17 cellular contexts compared by ENCODE assay signal in genomic region chr1:55286851-55287602, GRCh38.
DNase-seq lines count a peak whose midpoint lies in the region; ATAC-seq lines count a peak whose summit lies in the region.
"Had no signal": no experiment of that assay in that cellular context is flagged by ENCODE, and none has a peak within 500 bp of the region (broad histone marks: within the 10 kb centered on the region; RNA-seq: fewer than 3 reads in every experiment).

No MANE protein-coding gene starts in this region.

- intact Hi-C loops in activated naive CD4-positive, alpha-beta T cell treated with anti-CD3 and anti-CD28 coated beads for 36 hours (cut with micrococcal nuclease), result loop anchor here (1.0 to 10.0 kb wide), 4 partner anchors 51 to 1535 kb away; no protein-coding TSS in a partner anchor

- no peaks in the 10 kb centered on the region for H3K27me3 Mint-ChIP-seq in activated naive CD4-positive, alpha-beta T cell treated with anti-CD3 and anti-CD28 coated beads for 36 hours (ENCODE audit: low read depth)
- H3K27me3 Mint-ChIP-seq in stimulated activated naive B cell treated with anti-CD40 and anti-IgM and Interleukin-4, amounts not matched to agents 10 μg/mL and 1 μg/mL and 100 μg/mL, for 72 hours, result no peaks in the 10 kb centered on the region

- H3K27ac Mint-ChIP-seq in activated naive CD4-positive, alpha-beta T cell treated with anti-CD3 and anti-CD28 coated beads for 36 hours, result peak overlapping the region; percentile 72
- peak overlapping the region; percentile 99 for H3K27ac Mint-ChIP-seq in stimulated activated naive B cell treated with anti-CD40 and anti-IgM and Interleukin-4, amounts not matched to agents 10 μg/mL and 1 μg/mL and 100 μg/mL, for 72 hours

- in situ Hi-C loops in KBM-7 (cut with MboI; ENCODE audit: low pct_unique_long_range_greater_than_20kb, low sequenced_read_pairs), result no loop called here

- no peaks in the 10 kb centered on the region for H3K9me3 Mint-ChIP-seq in activated naive CD4-positive, alpha-beta T cell treated with anti-CD3 and anti-CD28 coated beads for 36 hours
- H3K9me3 Mint-ChIP-seq in stimulated activated naive B cell treated with anti-CD40 and anti-IgM and Interleukin-4, amounts not matched to agents 10 μg/mL and 1 μg/mL and 100 μg/mL, for 72 hours, result peaks cover 5% of the 10 kb centered on the region in 2 donors

- peak overlapping the region; percentile 8 for H3K4me3 Mint-ChIP-seq in activated naive CD4-positive, alpha-beta T cell treated with anti-CD3 and anti-CD28 coated beads for 36 hours
- H3K4me3 Mint-ChIP-seq in stimulated activated naive B cell treated with anti-CD40 and anti-IgM and Interleukin-4, amounts not matched to agents 10 μg/mL and 1 μg/mL and 100 μg/mL, for 72 hours, result peak overlapping the region; percentile 68 to 81

- H3K36me3 Mint-ChIP-seq in activated naive CD4-positive, alpha-beta T cell treated with anti-CD3 and anti-CD28 coated beads for 36 hours (ENCODE audit: low read depth), result no peaks in the 10 kb centered on the region
- peaks cover 6 to 22% of the 10 kb centered on the region in 2 donors for H3K36me3 Mint-ChIP-seq in stimulated activated naive B cell treated with anti-CD40 and anti-IgM and Interleukin-4, amounts not matched to agents 10 μg/mL and 1 μg/mL and 100 μg/mL, for 72 hours

- CTCF ChIA-PET in activated naive CD4-positive, alpha-beta T cell treated with anti-CD3 and anti-CD28 coated beads for 36 hours (lab: Charles Lee), result interaction anchor here (1.4 kb wide), 1 partner anchor 31 kb away, joined by 3 read pairs; no protein-coding TSS in a partner anchor

- peak; percentile 60 for DNase-seq in activated naive CD4-positive, alpha-beta T cell treated with anti-CD3 and anti-CD28 coated beads for 36 hours
- no peak for DNase-seq in activated naive CD4-positive, alpha-beta T cell treated with Interleukin-2 at 50 U/mL for 16 hours
- peak; percentile 7 for DNase-seq in KBM-7
- DNase-seq in dermis blood vessel endothelial cell, result peak; percentile 42
- DNase-seq in stimulated activated naive B cell treated with anti-CD40 and anti-IgM and Interleukin-4, amounts not matched to agents 10 μg/mL and 1 μg/mL and 100 μg/mL, for 72 hours, result peak; percentile 59
- no peak for DNase-seq in anterior cingulate cortex (lab: John Stamatoyannopoulos, UW)
- DNase-seq: central memory CD4-positive, alpha-beta T cell; DMS79; heart left ventricle; kidney; NCI-H1092 treated with DMSO at 0.1 percent for 48 hours; pancreas; SJCRH30; stimulated activated CD4-positive, alpha-beta T cell treated with anti-CD3 and anti-CD28 coated beads, Interleukin-12 subunit alpha, Interleukin-12 subunit beta, amount 100 ng/mL, for 4 hours; transverse colon had no signal

- peak; percentile 62 to 67 for ATAC-seq in stimulated activated naive B cell treated with anti-CD40 and anti-IgM and Interleukin-4, amounts not matched to agents 10 μg/mL and 1 μg/mL and 100 μg/mL, for 72 hours (replicated peaks)
- no peak for ATAC-seq in HG02623 (IDR thresholded peaks at IDR 0.05; ENCODE audit: unreplicated experiment)
- no peak for ATAC-seq in GM18909 (IDR thresholded peaks at IDR 0.05; ENCODE audit: poor library complexity, unreplicated experiment)
- ATAC-seq: heart left ventricle, pancreas had no signal

- peaks cover 25% of the 10 kb centered on the region for H3K4me1 Mint-ChIP-seq in activated naive CD4-positive, alpha-beta T cell treated with anti-CD3 and anti-CD28 coated beads for 36 hours (ENCODE audit: low read depth)
- peaks cover 36 to 52% of the 10 kb centered on the region in 2 donors for H3K4me1 Mint-ChIP-seq in stimulated activated naive B cell treated with anti-CD40 and anti-IgM and Interleukin-4, amounts not matched to agents 10 μg/mL and 1 μg/mL and 100 μg/mL, for 72 hours

Comparison
In these comparisons a context has a peak if more than half of its experiments do, and no peak if none do; other contexts are left out.
1. DNase-seq: peak in activated naive CD4-positive, alpha-beta T cell treated with anti-CD3 and anti-CD28 coated beads for 36 hours (single experiment), KBM-7 (single experiment), dermis blood vessel endothelial cell (single experiment) and stimulated activated naive B cell treated with anti-CD40 and anti-IgM and Interleukin-4, amounts not matched to agents 10 μg/mL and 1 μg/mL and 100 μg/mL, for 72 hours (single experiment); none in activated naive CD4-positive, alpha-beta T cell treated with Interleukin-2 at 50 U/mL for 16 hours (single experiment) and anterior cingulate cortex (0 of 58).
2. ATAC-seq: peak in stimulated activated naive B cell treated with anti-CD40 and anti-IgM and Interleukin-4, amounts not matched to agents 10 μg/mL and 1 μg/mL and 100 μg/mL, for 72 hours (2 of 2); none in HG02623 (single experiment) and GM18909 (single experiment).